8 cellular contexts compared by ENCODE assay signal in genomic region chr4:8428288-8429097, GRCh38. TPM values are rescaled to one million over a fixed set of nuclear protein-coding genes. Genes with fewer than 3 reads are reported as not detected.
DNase-seq lines count a peak whose midpoint lies in the region; ATAC-seq and TF ChIP-seq lines count a peak whose summit lies in the region.

No MANE protein-coding gene starts in this region.

- H3K27me3 Mint-ChIP-seq in nephron progenitor cell (ENCODE audit: low read depth, poor library complexity): no peaks in the 10 kb centered on the region
- H3K27me3 Mint-ChIP-seq in stimulated activated naive CD8-positive, alpha-beta T cell treated with anti-CD3 and anti-CD28 coated beads, Interleukin-15, amount 100 ng/mL, for 72 hours: no peaks in the 10 kb centered on the region

- no peaks in the 10 kb centered on the region for H3K9me3 Mint-ChIP-seq in nephron progenitor cell
- H3K9me3 Mint-ChIP-seq in stimulated activated naive CD8-positive, alpha-beta T cell treated with anti-CD3 and anti-CD28 coated beads, Interleukin-15, amount 100 ng/mL, for 72 hours: no peaks in the 10 kb centered on the region

- DNase-seq in GDM1 (lab: John Stamatoyannopoulos, UW) (peak; percentile 81), H4 (ENCODE audit: low spot score) (peak; percentile 80), LHCN-M2 (ENCODE audit: low read depth) (peak; percentile 87), RWPE1 (ENCODE audit: low spot score) (peak; percentile 86), fibroblast of pulmonary artery (ENCODE audit: low read depth) (peak; percentile 85), nephron progenitor cell (peak; percentile 98)
- DNase-seq in activated T-helper 9 cell treated with anti-CD3 and anti-CD28 coated beads, Interleukin-2, amount 50 U/mL, for 16 hours (ENCODE audit: low read depth): peak; percentile 89
- DNase-seq in stimulated activated naive CD8-positive, alpha-beta T cell treated with anti-CD3 and anti-CD28 coated beads, Interleukin-15, amount 100 ng/mL, for 72 hours: peak; percentile 93 to 95

- peak overlapping the region; percentile 95 for H3K4me3 Mint-ChIP-seq in nephron progenitor cell
- H3K4me3 Mint-ChIP-seq in stimulated activated naive CD8-positive, alpha-beta T cell treated with anti-CD3 and anti-CD28 coated beads, Interleukin-15, amount 100 ng/mL, for 72 hours: peak overlapping the region; percentile 98 to 99

- H3K27ac ChIP-seq in RWPE1: peak overlapping the region; percentile 79

- CTCF ChIA-PET in RWPE1 (lab: Yijun Ruan, JAX): interaction anchor here (0.8 to 1.2 kb wide), 2 partner anchors 11 to 338 kb away, joined by 3 to 4 read pairs; partner anchors contain the start of genes ACOX3 and TRMT44

- ATAC-seq in stimulated activated naive CD8-positive, alpha-beta T cell treated with anti-CD3 and anti-CD28 coated beads, Interleukin-15, amount 100 ng/mL, for 72 hours: peak; percentile 96

- peaks cover 15% of the 10 kb centered on the region for H3K4me1 Mint-ChIP-seq in nephron progenitor cell
- peaks cover 39% of the 10 kb centered on the region for H3K4me1 Mint-ChIP-seq in stimulated activated naive CD8-positive, alpha-beta T cell treated with anti-CD3 and anti-CD28 coated beads, Interleukin-15, amount 100 ng/mL, for 72 hours

- H3K36me3 Mint-ChIP-seq in nephron progenitor cell (ENCODE audit: low read depth): no peaks in the 10 kb centered on the region

- H3K27ac Mint-ChIP-seq in nephron progenitor cell: no peak overlapping the region
- peak overlapping the region; percentile 96 to 99 for H3K27ac Mint-ChIP-seq in stimulated activated naive CD8-positive, alpha-beta T cell treated with anti-CD3 and anti-CD28 coated beads, Interleukin-15, amount 100 ng/mL, for 72 hours

- H3K4me3 ChIP-seq in fibroblast of pulmonary artery (replicated peaks; ENCODE audit: low read depth, low read length): peak overlapping the region; percentile 73

- POLR2A ChIA-PET in RWPE1 (lab: Yijun Ruan, JAX; ENCODE audit: low non-redundant PET): no interaction called here

- TF ChIP-seq CTCF in RWPE1 (conservative IDR thresholded peaks at IDR 0.05; ENCODE audit: low read depth): peak; percentile 50
- peak; percentile 57 for TF ChIP-seq CTCF in fibroblast of pulmonary artery (IDR thresholded peaks at IDR 0.05; ENCODE audit: low read length, missing control alignments)
- peak; percentile 48 for TF ChIP-seq CTCF in nephron progenitor cell (IDR thresholded peaks at IDR 0.05)

RNA-seq across cellular contexts. Expression of gene ACOX3, which starts 12.0 kb away (rescaled TPM):
- total RNA-seq in H4 (2014; rRNA removed; shearing (Covaris generic)): 19.3 and 23.4 TPM in 2 replicates
- total RNA-seq in LHCN-M2 (2014; rRNA removed): 24.2 and 27.3 TPM in 2 replicates
- polyA plus RNA-seq in LHCN-M2 (2012): 15.9 TPM

RNA-seq across cellular contexts. Expression of gene TRMT44, which starts 12.1 kb away (rescaled TPM):
- total RNA-seq in H4 (2014; rRNA removed; shearing (Covaris generic)): 9.4 and 9.6 TPM in 2 replicates
- total RNA-seq in LHCN-M2 (2014; rRNA removed): 12.6 and 14.9 TPM in 2 replicates
- 4.9 TPM for polyA plus RNA-seq in LHCN-M2 (2012)

Comparison
In these comparisons a context has a peak if more than half of its experiments do, and no peak if none do; other contexts are left out.
1. Peak in every context shown above with its lines: DNase-seq, ATAC-seq, H3K4me3 ChIP-seq and H3K27ac ChIP-seq.